ENCODE assay signal across 26 cellular contexts in the genomic region with DNA sequence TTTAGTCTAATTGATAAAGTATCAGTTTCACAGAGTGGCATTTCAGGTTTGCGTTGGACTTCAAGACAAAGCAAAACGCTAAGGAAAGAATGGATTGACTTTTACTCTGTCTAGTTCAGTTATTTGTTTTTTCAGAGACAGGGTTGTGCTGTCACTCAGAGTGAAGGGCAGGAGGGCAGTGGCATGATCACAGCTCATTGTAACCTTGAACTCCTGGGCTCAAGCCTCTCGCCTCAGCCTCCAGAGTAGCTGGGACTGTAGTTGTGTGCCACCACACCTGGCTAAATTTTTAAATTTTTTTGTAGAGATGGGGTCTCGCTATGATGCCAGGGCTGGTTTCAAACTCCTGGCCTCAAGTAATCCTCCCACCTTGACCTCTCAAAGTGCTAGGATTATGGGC.
"Had no signal": no experiment of that assay in that cellular context is flagged by ENCODE, and none has a peak within 500 bp of the region (broad histone marks: within the 10 kb centered on the region; RNA-seq: fewer than 3 reads in every experiment).

No MANE protein-coding gene starts in this region.

- H3K4me3 Mint-ChIP-seq: nephron; stimulated activated naive B cell treated with anti-CD40 and anti-IgM and Interleukin-4, amounts not matched to agents 10 μg/mL and 1 μg/mL and 100 μg/mL, for 72 hours; stimulated activated naive CD8-positive, alpha-beta T cell treated with anti-CD3 and anti-CD28 coated beads, Interleukin-15, Interleukin-2, amounts not matched to agents 100 ng/mL and 50 ng/mL, for 24 hours had no signal

- H3K27me3 Mint-ChIP-seq: stimulated activated naive B cell treated with anti-CD40 and anti-IgM and Interleukin-4, amounts not matched to agents 10 μg/mL and 1 μg/mL and 100 μg/mL, for 72 hours; stimulated activated naive CD8-positive, alpha-beta T cell treated with anti-CD3 and anti-CD28 coated beads, Interleukin-15, Interleukin-2, amounts not matched to agents 100 ng/mL and 50 ng/mL, for 24 hours had no signal

- H3K4me3 ChIP-seq: coronary artery, esophagus squamous epithelium, heart right ventricle, left ventricle myocardium inferior, lower lobe of right lung, psoas muscle, skin epidermis, spleen, thoracic aorta, tibial nerve, upper lobe of left lung had no signal

- H3K9me3 Mint-ChIP-seq: nephron; stimulated activated naive B cell treated with anti-CD40 and anti-IgM and Interleukin-4, amounts not matched to agents 10 μg/mL and 1 μg/mL and 100 μg/mL, for 72 hours; stimulated activated naive CD8-positive, alpha-beta T cell treated with anti-CD3 and anti-CD28 coated beads, Interleukin-15, Interleukin-2, amounts not matched to agents 100 ng/mL and 50 ng/mL, for 24 hours had no signal

- DNase-seq: dermis blood vessel endothelial cell; effector memory CD4-positive, alpha-beta T cell; esophagus squamous epithelium; foreskin melanocyte; glutamatergic neuron; heart right ventricle; hippocampal formation; left cardiac atrium; left ventricle myocardium inferior; lower lobe of right lung; nucleus accumbens; psoas muscle; right cardiac atrium; spleen; stimulated activated CD4-positive, alpha-beta T cell treated with anti-CD3 and anti-CD28 coated beads, Interleukin-4, amount 100 ng/mL, for 4 hours; stimulated activated naive B cell treated with anti-CD40 and anti-IgM and Interleukin-4, amounts not matched to agents 10 μg/mL and 1 μg/mL and 100 μg/mL, for 72 hours; upper lobe of left lung had no signal

- ATAC-seq: heart right ventricle; left cardiac atrium; lower lobe of right lung; psoas muscle; right cardiac atrium; stimulated activated naive B cell treated with anti-CD40 and anti-IgM and Interleukin-4, amounts not matched to agents 10 μg/mL and 1 μg/mL and 100 μg/mL, for 72 hours had no signal

- H3K9me3 ChIP-seq: esophagus squamous epithelium, heart right ventricle, left ventricle myocardium inferior, lower lobe of right lung, psoas muscle, spleen, thoracic aorta, tibial nerve, upper lobe of left lung had no signal

- H3K4me1 ChIP-seq: esophagus squamous epithelium, lower lobe of right lung, psoas muscle, tibial nerve, upper lobe of left lung had no signal

- H3K27me3 ChIP-seq: esophagus squamous epithelium, heart right ventricle, spleen, tibial nerve, upper lobe of left lung had no signal

- H3K27ac ChIP-seq: coronary artery, esophagus squamous epithelium, heart right ventricle, left ventricle myocardium inferior, lower lobe of right lung, psoas muscle, skin epidermis, spleen, thoracic aorta, tibial nerve, upper lobe of left lung had no signal

- FAIRE-seq: endothelial cell of umbilical vein, islet of Langerhans, urothelium cell line had no signal

- H3K27ac Mint-ChIP-seq: stimulated activated naive B cell treated with anti-CD40 and anti-IgM and Interleukin-4, amounts not matched to agents 10 μg/mL and 1 μg/mL and 100 μg/mL, for 72 hours; stimulated activated naive CD8-positive, alpha-beta T cell treated with anti-CD3 and anti-CD28 coated beads, Interleukin-15, Interleukin-2, amounts not matched to agents 100 ng/mL and 50 ng/mL, for 24 hours had no signal
